In genomic region chr4:184510431-184510830, GRCh38 we compare ENCODE assay signal across 14 cellular contexts.
"Had no signal": no experiment of that assay in that cellular context is flagged by ENCODE, and none has a peak within 500 bp of the region (broad histone marks: within the 10 kb centered on the region; RNA-seq: fewer than 3 reads in every experiment).

No MANE protein-coding gene starts in this region.

- H3K9me3 Mint-ChIP-seq: naive B cell had no signal

- DNase-seq: activated CD4-positive, alpha-beta T cell treated with anti-CD3 and anti-CD28 coated beads, Interleukin-2, amount 50 U/mL, for 4 hours; activated T-cell treated with anti-CD3 and anti-CD28 coated beads, Interleukin-2, amount 50 U/mL, for 1 hour; amygdala; brain microvascular endothelial cell; cerebellar nuclear complex; kidney glomerular epithelial cell; naive B cell; right cardiac atrium; tibial artery had no signal

- H3K4me3 Mint-ChIP-seq: activated naive CD4-positive, alpha-beta T cell treated with anti-CD3 and anti-CD28 coated beads, Interleukin-2, amount 50 U/mL, for 24 hours; naive B cell had no signal

- H3K36me3 ChIP-seq: brain microvascular endothelial cell, tibial artery had no signal

- H3K27ac Mint-ChIP-seq: activated naive CD4-positive, alpha-beta T cell treated with anti-CD3 and anti-CD28 coated beads, Interleukin-2, amount 50 U/mL, for 24 hours had no signal

- H3K27me3 Mint-ChIP-seq: activated naive CD4-positive, alpha-beta T cell treated with anti-CD3 and anti-CD28 coated beads, Interleukin-2, amount 50 U/mL, for 24 hours; naive B cell had no signal

- H3K36me3 Mint-ChIP-seq: activated naive CD4-positive, alpha-beta T cell treated with anti-CD3 and anti-CD28 coated beads, Interleukin-2, amount 50 U/mL, for 24 hours; naive B cell had no signal

- ATAC-seq: activated CD4-positive, CD25-positive, alpha-beta regulatory T cell treated with anti-CD3 and anti-CD28 coated beads, Interleukin-2, amount 50 U/mL, for 24 hours; SK-N-SH treated with all-trans-retinoic acid at 6 μM for 48 hours had no signal

- H3K4me3 ChIP-seq: hepatocyte, smooth muscle cell, tibial artery had no signal

- H3K27ac ChIP-seq: brain microvascular endothelial cell, hepatocyte, tibial artery had no signal

- H3K27me3 ChIP-seq: brain microvascular endothelial cell, hepatocyte, tibial artery had no signal
